ENCODE assay signal across 1 cellular context in the genomic region with DNA sequence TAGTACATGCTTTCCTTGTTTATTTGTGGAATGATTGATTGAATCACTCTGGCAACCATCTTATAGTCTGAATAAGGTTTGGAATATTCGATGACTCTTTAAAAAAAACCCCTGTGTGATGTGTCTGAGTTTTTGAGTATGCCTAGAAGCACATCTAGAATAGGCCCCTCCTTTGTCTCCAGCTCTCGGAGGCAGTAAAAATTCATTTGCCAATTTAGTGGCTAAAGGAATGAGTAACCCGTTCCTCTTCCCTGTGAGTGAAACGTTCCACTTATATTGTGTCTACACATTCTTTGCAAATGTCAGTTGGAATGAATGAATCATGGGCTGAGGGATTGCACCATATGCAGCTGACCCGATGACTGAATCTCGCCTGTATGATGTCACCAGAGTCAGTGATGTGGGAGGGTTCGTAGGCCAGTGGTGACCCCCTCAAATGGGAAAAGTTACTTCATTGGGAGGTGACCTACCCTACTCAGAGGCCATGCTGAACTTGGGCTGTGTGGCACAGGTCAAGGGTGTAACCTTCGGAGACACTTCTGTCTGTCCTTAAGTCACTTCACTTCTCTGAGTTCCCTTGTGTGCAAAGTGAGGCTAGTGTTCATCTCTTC.
TF ChIP-seq lines count a peak whose summit lies in the region.

No MANE protein-coding gene starts in this region.

TF ChIP-seq in GM23338, 12 proteins besides CTCF, POLR2A, EP300 and RAD21 (continued from another document):
- TF ChIP-seq, protein P1, sequence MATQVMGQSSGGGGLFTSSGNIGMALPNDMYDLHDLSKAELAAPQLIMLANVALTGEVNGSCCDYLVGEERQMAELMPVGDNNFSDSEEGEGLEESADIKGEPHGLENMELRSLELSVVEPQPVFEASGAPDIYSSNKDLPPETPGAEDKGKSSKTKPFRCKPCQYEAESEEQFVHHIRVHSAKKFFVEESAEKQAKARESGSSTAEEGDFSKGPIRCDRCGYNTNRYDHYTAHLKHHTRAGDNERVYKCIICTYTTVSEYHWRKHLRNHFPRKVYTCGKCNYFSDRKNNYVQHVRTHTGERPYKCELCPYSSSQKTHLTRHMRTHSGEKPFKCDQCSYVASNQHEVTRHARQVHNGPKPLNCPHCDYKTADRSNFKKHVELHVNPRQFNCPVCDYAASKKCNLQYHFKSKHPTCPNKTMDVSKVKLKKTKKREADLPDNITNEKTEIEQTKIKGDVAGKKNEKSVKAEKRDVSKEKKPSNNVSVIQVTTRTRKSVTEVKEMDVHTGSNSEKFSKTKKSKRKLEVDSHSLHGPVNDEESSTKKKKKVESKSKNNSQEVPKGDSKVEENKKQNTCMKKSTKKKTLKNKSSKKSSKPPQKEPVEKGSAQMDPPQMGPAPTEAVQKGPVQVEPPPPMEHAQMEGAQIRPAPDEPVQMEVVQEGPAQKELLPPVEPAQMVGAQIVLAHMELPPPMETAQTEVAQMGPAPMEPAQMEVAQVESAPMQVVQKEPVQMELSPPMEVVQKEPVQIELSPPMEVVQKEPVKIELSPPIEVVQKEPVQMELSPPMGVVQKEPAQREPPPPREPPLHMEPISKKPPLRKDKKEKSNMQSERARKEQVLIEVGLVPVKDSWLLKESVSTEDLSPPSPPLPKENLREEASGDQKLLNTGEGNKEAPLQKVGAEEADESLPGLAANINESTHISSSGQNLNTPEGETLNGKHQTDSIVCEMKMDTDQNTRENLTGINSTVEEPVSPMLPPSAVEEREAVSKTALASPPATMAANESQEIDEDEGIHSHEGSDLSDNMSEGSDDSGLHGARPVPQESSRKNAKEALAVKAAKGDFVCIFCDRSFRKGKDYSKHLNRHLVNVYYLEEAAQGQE (IDR thresholded peaks at IDR 0.05; ENCODE audit: unreplicated experiment), result no peak
- TF ChIP-seq, protein P2, sequence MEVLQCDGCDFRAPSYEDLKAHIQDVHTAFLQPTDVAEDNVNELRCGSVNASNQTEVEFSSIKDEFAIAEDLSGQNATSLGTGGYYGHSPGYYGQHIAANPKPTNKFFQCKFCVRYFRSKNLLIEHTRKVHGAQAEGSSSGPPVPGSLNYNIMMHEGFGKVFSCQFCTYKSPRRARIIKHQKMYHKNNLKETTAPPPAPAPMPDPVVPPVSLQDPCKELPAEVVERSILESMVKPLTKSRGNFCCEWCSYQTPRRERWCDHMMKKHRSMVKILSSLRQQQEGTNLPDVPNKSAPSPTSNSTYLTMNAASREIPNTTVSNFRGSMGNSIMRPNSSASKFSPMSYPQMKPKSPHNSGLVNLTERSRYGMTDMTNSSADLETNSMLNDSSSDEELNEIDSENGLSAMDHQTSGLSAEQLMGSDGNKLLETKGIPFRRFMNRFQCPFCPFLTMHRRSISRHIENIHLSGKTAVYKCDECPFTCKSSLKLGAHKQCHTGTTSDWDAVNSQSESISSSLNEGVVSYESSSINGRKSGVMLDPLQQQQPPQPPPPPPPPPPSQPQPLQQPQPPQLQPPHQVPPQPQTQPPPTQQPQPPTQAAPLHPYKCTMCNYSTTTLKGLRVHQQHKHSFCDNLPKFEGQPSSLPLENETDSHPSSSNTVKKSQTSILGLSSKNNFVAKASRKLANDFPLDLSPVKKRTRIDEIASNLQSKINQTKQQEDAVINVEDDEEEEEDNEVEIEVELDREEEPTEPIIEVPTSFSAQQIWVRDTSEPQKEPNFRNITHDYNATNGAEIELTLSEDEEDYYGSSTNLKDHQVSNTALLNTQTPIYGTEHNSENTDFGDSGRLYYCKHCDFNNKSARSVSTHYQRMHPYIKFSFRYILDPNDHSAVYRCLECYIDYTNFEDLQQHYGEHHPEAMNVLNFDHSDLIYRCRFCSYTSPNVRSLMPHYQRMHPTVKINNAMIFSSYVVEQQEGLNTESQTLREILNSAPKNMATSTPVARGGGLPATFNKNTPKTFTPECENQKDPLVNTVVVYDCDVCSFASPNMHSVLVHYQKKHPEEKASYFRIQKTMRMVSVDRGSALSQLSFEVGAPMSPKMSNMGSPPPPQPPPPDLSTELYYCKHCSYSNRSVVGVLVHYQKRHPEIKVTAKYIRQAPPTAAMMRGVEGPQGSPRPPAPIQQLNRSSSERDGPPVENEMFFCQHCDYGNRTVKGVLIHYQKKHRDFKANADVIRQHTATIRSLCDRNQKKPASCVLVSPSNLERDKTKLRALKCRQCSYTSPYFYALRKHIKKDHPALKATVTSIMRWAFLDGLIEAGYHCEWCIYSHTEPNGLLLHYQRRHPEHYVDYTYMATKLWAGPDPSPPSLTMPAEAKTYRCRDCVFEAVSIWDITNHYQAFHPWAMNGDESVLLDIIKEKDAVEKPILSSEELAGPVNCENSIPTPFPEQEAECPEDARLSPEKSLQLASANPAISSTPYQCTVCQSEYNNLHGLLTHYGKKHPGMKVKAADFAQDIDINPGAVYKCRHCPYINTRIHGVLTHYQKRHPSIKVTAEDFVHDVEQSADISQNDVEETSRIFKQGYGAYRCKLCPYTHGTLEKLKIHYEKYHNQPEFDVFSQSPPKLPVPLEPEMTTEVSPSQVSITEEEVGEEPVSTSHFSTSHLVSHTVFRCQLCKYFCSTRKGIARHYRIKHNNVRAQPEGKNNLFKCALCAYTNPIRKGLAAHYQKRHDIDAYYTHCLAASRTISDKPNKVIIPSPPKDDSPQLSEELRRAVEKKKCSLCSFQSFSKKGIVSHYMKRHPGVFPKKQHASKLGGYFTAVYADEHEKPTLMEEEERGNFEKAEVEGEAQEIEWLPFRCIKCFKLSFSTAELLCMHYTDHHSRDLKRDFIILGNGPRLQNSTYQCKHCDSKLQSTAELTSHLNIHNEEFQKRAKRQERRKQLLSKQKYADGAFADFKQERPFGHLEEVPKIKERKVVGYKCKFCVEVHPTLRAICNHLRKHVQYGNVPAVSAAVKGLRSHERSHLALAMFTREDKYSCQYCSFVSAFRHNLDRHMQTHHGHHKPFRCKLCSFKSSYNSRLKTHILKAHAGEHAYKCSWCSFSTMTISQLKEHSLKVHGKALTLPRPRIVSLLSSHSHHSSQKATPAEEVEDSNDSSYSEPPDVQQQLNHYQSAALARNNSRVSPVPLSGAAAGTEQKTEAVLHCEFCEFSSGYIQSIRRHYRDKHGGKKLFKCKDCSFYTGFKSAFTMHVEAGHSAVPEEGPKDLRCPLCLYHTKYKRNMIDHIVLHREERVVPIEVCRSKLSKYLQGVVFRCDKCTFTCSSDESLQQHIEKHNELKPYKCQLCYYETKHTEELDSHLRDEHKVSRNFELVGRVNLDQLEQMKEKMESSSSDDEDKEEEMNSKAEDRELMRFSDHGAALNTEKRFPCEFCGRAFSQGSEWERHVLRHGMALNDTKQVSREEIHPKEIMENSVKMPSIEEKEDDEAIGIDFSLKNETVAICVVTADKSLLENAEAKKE (CRISPR knock-in tag; IDR thresholded peaks at IDR 0.05), result no peak
- no peak for TF ChIP-seq CREB1 (CRISPR knock-in tag; IDR thresholded peaks at IDR 0.05; ENCODE audit: low read depth)
TF ChIP-seq in GM23338: peak in this region for 0.
